Comparison of ENCODE assay signal across 18 cellular contexts in genomic region chr11:72807789-72808188, GRCh38. TPM values are rescaled to one million over a fixed set of nuclear protein-coding genes. Genes with fewer than 3 reads are reported as not detected.
DNase-seq lines count a peak whose midpoint lies in the region; ATAC-seq and TF ChIP-seq lines count a peak whose summit lies in the region.
"Had no signal": no experiment of that assay in that cellular context is flagged by ENCODE, and none has a peak within 500 bp of the region (broad histone marks: within the 10 kb centered on the region; RNA-seq: fewer than 3 reads in every experiment).

No MANE protein-coding gene starts in this region.

- WGBS in trophoblast cell (ENCODE audit: extremely low coverage, insufficient coverage, insufficient read length), result no CpG with 5 or more reads among the region's 2 CpGs

- intact Hi-C loops in MCF 10A (cut with micrococcal nuclease), result no loop called here

- no peaks in the 10 kb centered on the region for H3K79me1 ChIP-seq in trophoblast cell (ENCODE audit: low read length)

- H3K27ac ChIP-seq in trophoblast cell (ENCODE audit: low read depth, low read length), result no peak overlapping the region
- H3K27ac ChIP-seq: gastrocnemius medialis had no signal

- H4K12ac ChIP-seq in trophoblast cell (ENCODE audit: low read depth, low read length), result no peak overlapping the region

- H2BK120ac ChIP-seq in trophoblast cell (ENCODE audit: insufficient read depth, low read length, poor library complexity), result no peak overlapping the region

- H3K18ac ChIP-seq in trophoblast cell (ENCODE audit: low read length), result no peak overlapping the region

- no peaks in the 10 kb centered on the region for H3K36me3 ChIP-seq in trophoblast cell (ENCODE audit: control insufficient read depth in 1 of 2, insufficient read depth in 2 of 2, low read length in 2 of 2)

- H3K27ac Mint-ChIP-seq in stimulated activated naive CD8-positive, alpha-beta T cell treated with anti-CD3 and anti-CD28 coated beads, Interleukin-15, amount 100 ng/mL, for 72 hours, result no peak overlapping the region
- peak overlapping the region; percentile 79 for H3K27ac Mint-ChIP-seq in chondrocyte (ENCODE audit: unreplicated experiment)
- peak overlapping the region in 4 of 6 donors; percentile 56 to 93 (median 74) for H3K27ac Mint-ChIP-seq in naive B cell
- no peak overlapping the region for H3K27ac Mint-ChIP-seq in MCF 10A (ENCODE audit: low read depth, unreplicated experiment)

- H3K4me2 ChIP-seq in trophoblast cell (ENCODE audit: low read length), result no peak overlapping the region

- POLR2A ChIA-PET in MCF 10A (lab: Yijun Ruan, JAX), result interaction anchor here (0.6 to 0.7 kb wide), 2 partner anchors 25 to 288 kb away, joined by 3 read pairs; no protein-coding TSS in a partner anchor

- H4K8ac ChIP-seq in trophoblast cell (ENCODE audit: low read depth, low read length), result no peak overlapping the region

- H3K36me3 Mint-ChIP-seq in chondrocyte (ENCODE audit: low read depth), result peaks cover 3% of the 10 kb centered on the region
- H3K36me3 Mint-ChIP-seq in naive B cell, result no peaks in the 10 kb centered on the region
- peaks cover 31% of the 10 kb centered on the region for H3K36me3 Mint-ChIP-seq in MCF 10A (ENCODE audit: insufficient read depth, unreplicated experiment)

- no peak overlapping the region for H3K4me3 ChIP-seq in trophoblast cell (ENCODE audit: low read depth, low read length)
- H3K4me3 ChIP-seq: body of pancreas, gastrocnemius medialis had no signal

- no peaks in the 10 kb centered on the region for H3K9me3 ChIP-seq in trophoblast cell (ENCODE audit: insufficient read depth, low read depth, low read length)
- H3K9me3 ChIP-seq: body of pancreas, gastrocnemius medialis had no signal

- H3K9ac ChIP-seq in trophoblast cell (ENCODE audit: low read length), result no peak overlapping the region

- no peaks in the 10 kb centered on the region for H3K27me3 ChIP-seq in trophoblast cell (ENCODE audit: insufficient read depth, low read length)
- H3K27me3 ChIP-seq: body of pancreas, gastrocnemius medialis had no signal

- DNase-seq in stimulated activated naive CD8-positive, alpha-beta T cell treated with anti-CD3 and anti-CD28 coated beads, Interleukin-15, Interleukin-2, amounts not matched to agents 100 U/mL and 50 U/mL, for 24 hours, result no peak
- DNase-seq in stimulated activated naive CD8-positive, alpha-beta T cell treated with anti-CD3 and anti-CD28 coated beads, Interleukin-15, amount 100 ng/mL, for 72 hours, result no peak
- no peak for DNase-seq in chondrocyte (ENCODE audit: low spot score)
- peak; percentile 49 for DNase-seq in naive B cell
- no peak for DNase-seq in epidermal melanocyte (ENCODE audit: insufficient read length, low spot score)
- DNase-seq in MCF 10A (ENCODE audit: unreplicated experiment), result no peak
- no peak for DNase-seq in trophoblast cell
- DNase-seq: activated naive CD4-positive, alpha-beta T cell; body of pancreas; Calu3; effector CD8-positive, alpha-beta T cell; HFFc6; NCI-H1417 treated with DMSO at 0.1 percent for 48 hours; NCI-H446 treated with DMSO at 0.1 percent for 48 hours; substantia nigra; T-helper 9 cell had no signal

- H3K4me3 Mint-ChIP-seq in stimulated activated naive CD8-positive, alpha-beta T cell treated with anti-CD3 and anti-CD28 coated beads, Interleukin-15, amount 100 ng/mL, for 72 hours, result no peak overlapping the region
- H3K4me3 Mint-ChIP-seq in chondrocyte (ENCODE audit: unreplicated experiment) (no peak overlapping the region), naive B cell (peak overlapping the region in 7 of 8 donors; percentile 17 to 82 (median 56)), MCF 10A (ENCODE audit: unreplicated experiment) (no peak overlapping the region)
- H3K4me3 Mint-ChIP-seq: HFFc6 had no signal

- no peak overlapping the region for H2AFZ ChIP-seq in trophoblast cell (ENCODE audit: insufficient read depth, low read length, poor library complexity)

- no peaks in the 10 kb centered on the region for H3K4me1 ChIP-seq in trophoblast cell (ENCODE audit: control insufficient read depth in 1 of 2, insufficient read depth in 2 of 2, low read length in 2 of 2)

- H3K14ac ChIP-seq in trophoblast cell (ENCODE audit: low read length), result no peak overlapping the region

- CTCF ChIA-PET in MCF 10A (lab: Yijun Ruan, JAX), result interaction anchor here (0.6 to 1.2 kb wide), 2 partner anchors 15 to 95 kb away, joined by 3 to 4 read pairs; no protein-coding TSS in a partner anchor

- H3K4me1 Mint-ChIP-seq in stimulated activated naive CD8-positive, alpha-beta T cell treated with anti-CD3 and anti-CD28 coated beads, Interleukin-15, amount 100 ng/mL, for 72 hours, result peaks cover 21% of the 10 kb centered on the region
- H3K4me1 Mint-ChIP-seq in chondrocyte (ENCODE audit: low read depth) (peaks cover 31% of the 10 kb centered on the region), naive B cell (peaks cover 25 to 35% (median 34%) of the 10 kb centered on the region in 3 donors), MCF 10A (ENCODE audit: insufficient read depth, unreplicated experiment) (peaks cover 10% of the 10 kb centered on the region)

- H2AK5ac ChIP-seq in trophoblast cell (ENCODE audit: low read length), result no peak overlapping the region

- TF ChIP-seq CTCF in chondrocyte (IDR thresholded peaks at IDR 0.05) (no peak), MCF 10A (IDR thresholded peaks at IDR 0.05; ENCODE audit: unreplicated experiment) (no peak)

- H3K23ac ChIP-seq in trophoblast cell (ENCODE audit: low read length), result no peak overlapping the region

- no peaks in the 10 kb centered on the region for H3K79me2 ChIP-seq in trophoblast cell (ENCODE audit: control insufficient read depth, insufficient read depth, low read length, poor library complexity)

- no peak overlapping the region for H3K4ac ChIP-seq in trophoblast cell (ENCODE audit: low read depth, low read length)

- H3K9me3 Mint-ChIP-seq in stimulated activated naive CD8-positive, alpha-beta T cell treated with anti-CD3 and anti-CD28 coated beads, Interleukin-15, amount 100 ng/mL, for 72 hours, result no peaks in the 10 kb centered on the region
- H3K9me3 Mint-ChIP-seq in chondrocyte (ENCODE audit: low read depth), result no peaks in the 10 kb centered on the region
- no peaks in the 10 kb centered on the region for H3K9me3 Mint-ChIP-seq in naive B cell
- H3K9me3 Mint-ChIP-seq in MCF 10A (ENCODE audit: unreplicated experiment), result no peaks in the 10 kb centered on the region
- H3K9me3 Mint-ChIP-seq: HFFc6 had no signal

- no peak overlapping the region for H2BK5ac ChIP-seq in trophoblast cell (ENCODE audit: low read depth, low read length, poor library complexity)

- H3K27me3 Mint-ChIP-seq in stimulated activated naive CD8-positive, alpha-beta T cell treated with anti-CD3 and anti-CD28 coated beads, Interleukin-15, amount 100 ng/mL, for 72 hours, result no peaks in the 10 kb centered on the region
- H3K27me3 Mint-ChIP-seq in chondrocyte (ENCODE audit: low read depth), result no peaks in the 10 kb centered on the region
- H3K27me3 Mint-ChIP-seq in naive B cell, result no peaks in the 10 kb centered on the region
- H3K27me3 Mint-ChIP-seq in MCF 10A (ENCODE audit: insufficient read depth, unreplicated experiment), result no peaks in the 10 kb centered on the region

- no peak overlapping the region for H4K91ac ChIP-seq in trophoblast cell (ENCODE audit: low read depth, low read length)

- peak; percentile 28 for ATAC-seq in stimulated activated naive CD8-positive, alpha-beta T cell treated with anti-CD3 and anti-CD28 coated beads, Interleukin-15, Interleukin-2, amounts not matched to agents 100 U/mL and 50 U/mL, for 24 hours
- no peak for ATAC-seq in stimulated activated naive CD8-positive, alpha-beta T cell treated with anti-CD3 and anti-CD28 coated beads, Interleukin-15, amount 100 ng/mL, for 72 hours
- ATAC-seq in naive B cell (ENCODE audit: low read depth in 2 of 2) (peak; percentile 91 to 93), GM21723 (IDR thresholded peaks at IDR 0.05; ENCODE audit: unreplicated experiment) (no peak)
- ATAC-seq: body of pancreas, gastrocnemius medialis had no signal

- BruUV-seq in MCF 10A (replicated peaks; lab: Mats Ljungman, UMichigan), result no TSS peak

- no peak overlapping the region for H2BK12ac ChIP-seq in trophoblast cell (ENCODE audit: low read length)

RNA-seq across cellular contexts. Expression of gene ATG16L2, which starts 6.4 kb away (rescaled TPM):
- total RNA-seq in chondrocyte (7.9 to 14.8 TPM (median 9.9 TPM) in 3 replicates), MCF 10A (2022) (9.9 and 11.2 TPM in 2 replicates)
- polyA plus RNA-seq in naive B cell (ENCODE audit: low read depth in 6 of 6), result 10 to 100 TPM; 19.1 to 35.5 (median 21.3) TPM
- polyA plus RNA-seq in trophoblast cell (2013), result 7.4 and 8.0 TPM in 2 replicates

RNA-seq across cellular contexts. Expression of gene STARD10, which starts 13.9 kb away (rescaled TPM):
- total RNA-seq in chondrocyte, result 58.8 to 81.0 TPM (median 79.4 TPM) in 3 replicates
- 10 to 100 TPM; 24.3 to 39.2 (median 30.7) TPM for polyA plus RNA-seq in naive B cell (ENCODE audit: low read depth in 6 of 6)
- 10.6 and 16.9 TPM in 2 replicates for total RNA-seq in MCF 10A (2022)
- 143 and 154 TPM in 2 replicates for polyA plus RNA-seq in trophoblast cell (2013)

RNA-seq across cellular contexts. Expression of gene ARAP1, which starts 55.6 kb away (rescaled TPM):
- total RNA-seq in chondrocyte, result 45.3 to 67.4 TPM (median 48.1 TPM) in 3 replicates
- 10 to 100 TPM in 5 of 6 donors, 1 to 10 TPM in 1; 3.3 to 30.2 (median 14.0) TPM for polyA plus RNA-seq in naive B cell (ENCODE audit: low read depth in 6 of 6)
- 47.0 and 47.6 TPM in 2 replicates for total RNA-seq in MCF 10A (2022)
- polyA plus RNA-seq in trophoblast cell (2013), result 11.8 and 12.4 TPM in 2 replicates

Comparison
In these comparisons a context has a peak if more than half of its experiments do, and no peak if none do; other contexts are left out.
1. ATAC-seq: peak in stimulated activated naive CD8-positive, alpha-beta T cell treated with anti-CD3 and anti-CD28 coated beads, Interleukin-15, Interleukin-2, amounts not matched to agents 100 U/mL and 50 U/mL, for 24 hours (single experiment) and naive B cell (2 of 2); none in stimulated activated naive CD8-positive, alpha-beta T cell treated with anti-CD3 and anti-CD28 coated beads, Interleukin-15, amount 100 ng/mL, for 72 hours (single experiment) and GM21723 (single experiment).
2. H3K27ac Mint-ChIP-seq: peak in chondrocyte (single experiment) and naive B cell (4 of 6); none in stimulated activated naive CD8-positive, alpha-beta T cell treated with anti-CD3 and anti-CD28 coated beads, Interleukin-15, amount 100 ng/mL, for 72 hours (0 of 2) and MCF 10A (single experiment).
3. H3K4me3 Mint-ChIP-seq: peak in naive B cell (7 of 8); none in stimulated activated naive CD8-positive, alpha-beta T cell treated with anti-CD3 and anti-CD28 coated beads, Interleukin-15, amount 100 ng/mL, for 72 hours (0 of 2), chondrocyte (single experiment) and MCF 10A (single experiment).